In genomic region chr17:38726145-38726544, GRCh38 we compare ENCODE assay signal across 7 cellular contexts. TPM values are rescaled to one million over a fixed set of nuclear protein-coding genes. Genes with fewer than 3 reads are reported as not detected.
DNase-seq lines count a peak whose midpoint lies in the region; ATAC-seq and TF ChIP-seq lines count a peak whose summit lies in the region.
"Not testable (repeated sequence)": the region's sequence is repeated elsewhere in the genome, so short reads cannot be mapped to it uniquely, and the experiment has no call there.

No MANE protein-coding gene starts in this region.

- CTCF ChIA-PET in Caco-2 (lab: Charles Lee) = not testable (repeated sequence)

- DNase-seq in Caco-2 (peak; percentile 67 to 82), NCI-H187 (lab: John Stamatoyannopoulos, UW) (peak; percentile 17 to 37), left colon (peak; percentile 76 to 83)
- not testable (repeated sequence) for DNase-seq in T-helper 17 cell; activated T-cell treated with anti-CD3 and anti-CD28 coated beads, Interleukin-2, amount 50 U/mL, for 24 hours; stimulated activated effector memory CD8-positive, alpha-beta T cell treated with anti-CD3 and anti-CD28 coated beads, Interleukin-12 subunit alpha, Interleukin-12 subunit beta, amount 100 ng/mL, for 72 hours (ENCODE audit: low spot score in 2 of 2)

- not testable (repeated sequence) for TF ChIP-seq CTCF in Caco-2 (IDR thresholded peaks at IDR 0.05; ENCODE audit: insufficient read depth in 1 of 2, low read depth in 1 of 2, low read length in 1 of 2, severe bottlenecking in 1 of 2, unreplicated experiment in 1 of 2)

- BruUV-seq in Caco-2 (replicated peaks; lab: Mats Ljungman, UMichigan) = not testable (repeated sequence)

- not testable (repeated sequence) for H3K36me3 ChIP-seq in Caco-2 (ENCODE audit: control insufficient read depth, insufficient read depth, low read length)

- not testable (repeated sequence) for H3K27me3 ChIP-seq in Caco-2 (replicated peaks; ENCODE audit: control insufficient read depth, insufficient read depth, low read length)

- not testable (repeated sequence) for H3K4me3 Mint-ChIP-seq in Caco-2 (ENCODE audit: unreplicated experiment); activated naive CD8-positive, alpha-beta T cell
- H3K4me3 Mint-ChIP-seq in T-helper 17 cell = peak overlapping the region; percentile 41
- peak overlapping the region; percentile 25 for H3K4me3 Mint-ChIP-seq in activated T-cell treated with anti-CD3 and anti-CD28 coated beads, Interleukin-2, amount 50 U/mL, for 24 hours
- peak overlapping the region; percentile 78 for H3K4me3 Mint-ChIP-seq in stimulated activated effector memory CD8-positive, alpha-beta T cell treated with anti-CD3 and anti-CD28 coated beads, Interleukin-12 subunit alpha, Interleukin-12 subunit beta, amount 100 ng/mL, for 72 hours

- intact Hi-C loops in Caco-2 (cut with micrococcal nuclease; ENCODE audit: unreplicated experiment); left colon (cut with DNase I, micrococcal nuclease): not testable (repeated sequence)

- H3K4me3 ChIP-seq in Caco-2 (ENCODE audit: low read depth, low read length) = not testable (repeated sequence)

- not testable (repeated sequence) for H3K9me3 Mint-ChIP-seq in Caco-2 (ENCODE audit: unreplicated experiment); activated T-cell treated with anti-CD3 and anti-CD28 coated beads, Interleukin-2, amount 50 U/mL, for 24 hours; activated naive CD8-positive, alpha-beta T cell (ENCODE audit: low read depth); stimulated activated effector memory CD8-positive, alpha-beta T cell treated with anti-CD3 and anti-CD28 coated beads, Interleukin-12 subunit alpha, Interleukin-12 subunit beta, amount 100 ng/mL, for 72 hours

- not testable (repeated sequence) for ATAC-seq in T-helper 17 cell; stimulated activated effector memory CD8-positive, alpha-beta T cell treated with anti-CD3 and anti-CD28 coated beads, Interleukin-12 subunit alpha, Interleukin-12 subunit beta, amount 100 ng/mL, for 72 hours
- peak; percentile 67 for ATAC-seq in left colon

- POLR2A ChIA-PET in Caco-2 (lab: Charles Lee) = interaction anchor here (0.6 kb wide), 1 partner anchor 128 kb away, joined by 3 read pairs; no protein-coding TSS in a partner anchor

- H3K27ac Mint-ChIP-seq in Caco-2 (ENCODE audit: unreplicated experiment) (peak overlapping the region; percentile 78), T-helper 17 cell (peak overlapping the region; percentile 93)
- peak overlapping the region; percentile 92 for H3K27ac Mint-ChIP-seq in activated T-cell treated with anti-CD3 and anti-CD28 coated beads, Interleukin-2, amount 50 U/mL, for 24 hours
- H3K27ac Mint-ChIP-seq in activated naive CD8-positive, alpha-beta T cell = peak overlapping the region; percentile 64
- peak overlapping the region; percentile 97 for H3K27ac Mint-ChIP-seq in stimulated activated effector memory CD8-positive, alpha-beta T cell treated with anti-CD3 and anti-CD28 coated beads, Interleukin-12 subunit alpha, Interleukin-12 subunit beta, amount 100 ng/mL, for 72 hours

- not testable (repeated sequence) for H3K27me3 Mint-ChIP-seq in Caco-2 (ENCODE audit: insufficient read depth, unreplicated experiment); T-helper 17 cell; activated T-cell treated with anti-CD3 and anti-CD28 coated beads, Interleukin-2, amount 50 U/mL, for 24 hours; activated naive CD8-positive, alpha-beta T cell

- not testable (repeated sequence) for H3K4me1 Mint-ChIP-seq in Caco-2 (ENCODE audit: low read depth, unreplicated experiment)
- peaks cover 40% of the 10 kb centered on the region for H3K4me1 Mint-ChIP-seq in T-helper 17 cell
- H3K4me1 Mint-ChIP-seq in activated T-cell treated with anti-CD3 and anti-CD28 coated beads, Interleukin-2, amount 50 U/mL, for 24 hours (ENCODE audit: low read depth) = peaks cover 73% of the 10 kb centered on the region
- H3K4me1 Mint-ChIP-seq in activated naive CD8-positive, alpha-beta T cell (ENCODE audit: low read depth) = peaks cover 60% of the 10 kb centered on the region
- H3K4me1 Mint-ChIP-seq in stimulated activated effector memory CD8-positive, alpha-beta T cell treated with anti-CD3 and anti-CD28 coated beads, Interleukin-12 subunit alpha, Interleukin-12 subunit beta, amount 100 ng/mL, for 72 hours = peaks cover 81% of the 10 kb centered on the region

- not testable (repeated sequence) for H3K9me3 ChIP-seq in Caco-2; T-helper 17 cell (ENCODE audit: control insufficient read depth, low read length, poor library complexity, severe bottlenecking)

- peaks cover 11% of the 10 kb centered on the region for H3K4me1 ChIP-seq in Caco-2

- peaks cover 12% of the 10 kb centered on the region for H3K36me3 Mint-ChIP-seq in Caco-2 (ENCODE audit: insufficient read depth, unreplicated experiment)
- H3K36me3 Mint-ChIP-seq in T-helper 17 cell (ENCODE audit: low read depth); activated naive CD8-positive, alpha-beta T cell: not testable (repeated sequence)
- H3K36me3 Mint-ChIP-seq in activated T-cell treated with anti-CD3 and anti-CD28 coated beads, Interleukin-2, amount 50 U/mL, for 24 hours (ENCODE audit: low read depth) = peaks cover 77% of the 10 kb centered on the region
- peaks cover 77% of the 10 kb centered on the region for H3K36me3 Mint-ChIP-seq in stimulated activated effector memory CD8-positive, alpha-beta T cell treated with anti-CD3 and anti-CD28 coated beads, Interleukin-12 subunit alpha, Interleukin-12 subunit beta, amount 100 ng/mL, for 72 hours

RNA-seq across cellular contexts. Expression of gene CISD3, which starts 4.0 kb away (rescaled TPM):
- total RNA-seq in Caco-2 (2022) = 16.6 and 18.3 TPM in 2 replicates
- 10 to 100 TPM; 12.0 to 12.8 TPM for total RNA-seq in T-helper 17 cell
- total RNA-seq in left colon = 10 to 100 TPM; 91.6 to 99.8 TPM

RNA-seq across cellular contexts. Expression of gene MLLT6, which starts 21.1 kb away (rescaled TPM):
- total RNA-seq in Caco-2 (2022) = 69.7 and 72.5 TPM in 2 replicates
- 100 to 1,000 TPM; 304 to 334 TPM for total RNA-seq in T-helper 17 cell
- total RNA-seq in left colon = 10 to 100 TPM; 82.5 to 87.9 TPM

RNA-seq across cellular contexts. Expression of gene PCGF2, which starts 22.0 kb away (rescaled TPM):
- total RNA-seq in Caco-2 (2022) (91.3 and 95.1 TPM in 2 replicates), T-helper 17 cell (not detected), left colon (10 to 100 TPM; 41.1 to 53.7 TPM)

RNA-seq across cellular contexts. Expression of gene PSMB3, which starts 26.4 kb away (rescaled TPM):
- total RNA-seq in Caco-2 (2022) (427 and 465 TPM in 2 replicates), T-helper 17 cell (10 to 100 TPM; 78.5 to 85.5 TPM), left colon (100 to 1,000 TPM; 131 to 154 TPM)

RNA-seq across cellular contexts. Expression of gene EPOP, which starts 51.4 kb away (rescaled TPM):
- total RNA-seq in Caco-2 (2022) (17.1 and 19.1 TPM in 2 replicates), T-helper 17 cell (1 to 10 TPM in 1 of 2 donors, under 1 TPM in 1; 0.60 to 1.1 TPM), left colon (under 1 TPM; 0.22 to 0.46 TPM)

Comparison
In these comparisons a context has a peak if more than half of its experiments do, and no peak if none do; other contexts are left out.
1. RNA of gene PCGF2, which starts 22.0 kb away (total RNA-seq): 91.3 to 95.1 TPM in Caco-2 and 41.1 to 53.7 TPM in left colon; not detected in T-helper 17 cell; every median in the first group is over 10 times any median in the second.
2. Peak in every context shown above with its lines, with median percentiles within 50 percentile points of each other: H3K27ac Mint-ChIP-seq.